Comparison of ENCODE assay signal across 22 cellular contexts in the genomic region with DNA sequence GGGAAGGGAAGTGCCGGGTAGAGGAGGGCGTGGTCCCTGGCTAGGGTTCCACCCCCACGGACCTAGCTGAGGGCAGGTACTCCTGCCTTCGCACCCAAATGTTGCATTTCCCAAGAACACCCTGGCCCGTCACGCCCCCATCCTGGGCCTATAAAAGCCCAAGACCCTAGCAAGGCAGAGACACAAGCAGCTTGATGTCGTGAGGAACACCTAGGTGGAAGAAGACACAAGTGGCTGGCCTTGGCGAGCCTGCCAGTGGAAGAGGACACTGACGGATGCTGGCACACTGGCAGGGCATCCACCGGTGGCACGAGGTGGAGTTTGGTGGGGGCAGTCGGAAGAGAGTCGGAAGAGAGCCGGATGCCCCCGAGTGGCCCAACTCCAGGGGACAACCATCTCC.
"Had no signal": no experiment of that assay in that cellular context is flagged by ENCODE, and none has a peak within 500 bp of the region (broad histone marks: within the 10 kb centered on the region; RNA-seq: fewer than 3 reads in every experiment).

No MANE protein-coding gene starts in this region.

- ATAC-seq: foreskin keratinocyte, gastroesophageal sphincter, heart left ventricle, left colon, left lobe of liver, lower lobe of right lung had no signal

- H3K4me3 Mint-ChIP-seq: immature natural killer cell had no signal

- H3K36me3 Mint-ChIP-seq: immature natural killer cell had no signal

- DNase-seq: cerebellar nuclear complex; dermis blood vessel endothelial cell; dorsolateral prefrontal cortex; effector CD4-positive, alpha-beta T cell; effector memory CD4-positive, alpha-beta T cell; foreskin keratinocyte; heart left ventricle; hypothalamus; immature natural killer cell; islet precursor cell; kidney; kidney glomerular epithelial cell; left colon; left ventricle myocardium inferior; lower lobe of right lung; mesendoderm; midbrain had no signal

- H3K36me3 ChIP-seq: esophagus muscularis mucosa, gastroesophageal sphincter, heart left ventricle, left ventricle myocardium inferior, lower lobe of right lung had no signal

- H3K9me3 ChIP-seq: esophagus muscularis mucosa, gastroesophageal sphincter, heart left ventricle, left ventricle myocardium inferior, lower lobe of right lung had no signal

- H3K4me1 ChIP-seq: foreskin keratinocyte, gastroesophageal sphincter, heart left ventricle, left ventricle myocardium inferior, lower lobe of right lung had no signal

- H3K4me1 Mint-ChIP-seq: immature natural killer cell had no signal

- H3K27ac Mint-ChIP-seq: immature natural killer cell had no signal

- H3K27me3 ChIP-seq: dorsolateral prefrontal cortex, esophagus muscularis mucosa, foreskin keratinocyte, gastroesophageal sphincter, heart left ventricle, hepatocyte had no signal

- H2AFZ ChIP-seq: hepatocyte had no signal

- H3K4me2 ChIP-seq: hepatocyte had no signal

- H3K4me3 ChIP-seq: coronary artery, dorsolateral prefrontal cortex, esophagus muscularis mucosa, gastroesophageal sphincter, heart left ventricle, hepatocyte, left ventricle myocardium inferior, lower lobe of right lung had no signal

- H3K27ac ChIP-seq: coronary artery, dorsolateral prefrontal cortex, esophagus muscularis mucosa, foreskin keratinocyte, gastroesophageal sphincter, heart left ventricle, hepatocyte, left ventricle myocardium inferior, lower lobe of right lung had no signal
